Comparison of ENCODE assay signal across 17 cellular contexts in the genomic region with DNA sequence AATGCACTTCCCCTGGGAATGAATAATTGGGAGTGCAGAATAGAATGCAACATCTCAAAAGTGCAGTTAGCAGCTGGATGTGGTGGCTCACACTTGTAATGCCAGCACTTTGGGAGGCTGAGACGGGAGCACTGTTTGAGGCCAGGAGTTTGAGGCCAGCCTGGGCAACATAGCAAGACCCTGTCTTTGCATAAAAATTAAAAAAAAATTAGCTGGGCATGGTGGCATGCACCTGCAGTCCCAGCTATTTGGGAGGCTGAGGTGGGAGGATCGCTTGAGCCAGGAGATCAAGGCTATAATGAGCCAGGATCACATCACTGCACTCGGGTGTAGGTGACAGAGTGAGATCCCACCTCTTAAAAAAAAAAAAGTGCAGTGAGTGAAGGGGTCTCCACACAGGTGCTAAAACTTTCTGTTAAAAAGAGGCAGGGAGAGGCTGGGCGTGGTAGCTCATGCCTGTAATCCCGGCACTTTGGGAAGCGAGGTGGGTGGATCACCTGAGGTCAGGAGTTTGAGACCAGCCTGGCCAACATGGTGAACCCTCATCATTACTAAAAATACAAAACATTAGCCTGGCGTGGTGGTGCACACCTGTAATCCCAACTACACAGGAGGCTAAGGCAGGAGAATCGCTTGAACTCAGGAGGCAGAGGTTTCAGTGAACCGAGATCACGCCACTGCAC.
"Had no signal": no experiment of that assay in that cellular context is flagged by ENCODE, and none has a peak within 500 bp of the region (broad histone marks: within the 10 kb centered on the region; RNA-seq: fewer than 3 reads in every experiment).

No MANE protein-coding gene starts in this region.

- H3K9me3 Mint-ChIP-seq: activated CD4-positive, alpha-beta memory T cell treated with anti-CD3 and anti-CD28 coated beads for 36 hours; activated naive CD8-positive, alpha-beta T cell treated with anti-CD3 and anti-CD28 coated beads for 36 hours; activated T-cell treated with anti-CD3 and anti-CD28 coated beads, Interleukin-2, amount 50 U/mL, for 72 hours; natural killer cell treated with Interleukin-12 subunit alpha and Interleukin-12 subunit beta and Interleukin-15 and Interleukin-18, amount 100 ng/mL, for 72 hours; stimulated activated naive CD8-positive, alpha-beta T cell treated with anti-CD3 and anti-CD28 coated beads, Interleukin-15, amount 100 ng/mL, for 72 hours; T-cell had no signal

- H3K27me3 ChIP-seq: breast epithelium, gastroesophageal sphincter had no signal

- H3K4me2 ChIP-seq: SK-N-SH had no signal

- H3K4me3 Mint-ChIP-seq: activated CD4-positive, alpha-beta memory T cell treated with anti-CD3 and anti-CD28 coated beads for 36 hours; activated naive CD8-positive, alpha-beta T cell treated with anti-CD3 and anti-CD28 coated beads for 36 hours; activated T-cell treated with anti-CD3 and anti-CD28 coated beads, Interleukin-2, amount 50 U/mL, for 72 hours; natural killer cell treated with Interleukin-12 subunit alpha and Interleukin-12 subunit beta and Interleukin-15 and Interleukin-18, amount 100 ng/mL, for 72 hours; stimulated activated naive CD8-positive, alpha-beta T cell treated with anti-CD3 and anti-CD28 coated beads, Interleukin-15, amount 100 ng/mL, for 72 hours; T-cell had no signal

- H3K9me2 ChIP-seq: SK-N-SH had no signal

- H3K36me3 ChIP-seq: breast epithelium, gastroesophageal sphincter, prostate gland, thoracic aorta had no signal

- ATAC-seq: activated T-cell treated with anti-CD3 and anti-CD28 coated beads, Interleukin-2, amount 50 U/mL, for 72 hours; gastroesophageal sphincter; natural killer cell treated with Interleukin-12 subunit alpha and Interleukin-12 subunit beta and Interleukin-15 and Interleukin-18, amount 100 ng/mL, for 72 hours; right cardiac atrium; stimulated activated naive CD8-positive, alpha-beta T cell treated with anti-CD3 and anti-CD28 coated beads, Interleukin-15, amount 100 ng/mL, for 72 hours; T-cell had no signal

- H3K27ac Mint-ChIP-seq: activated CD4-positive, alpha-beta memory T cell treated with anti-CD3 and anti-CD28 coated beads for 36 hours; activated naive CD8-positive, alpha-beta T cell treated with anti-CD3 and anti-CD28 coated beads for 36 hours; activated T-cell treated with anti-CD3 and anti-CD28 coated beads, Interleukin-2, amount 50 U/mL, for 72 hours; natural killer cell treated with Interleukin-12 subunit alpha and Interleukin-12 subunit beta and Interleukin-15 and Interleukin-18, amount 100 ng/mL, for 72 hours; T-cell had no signal

- H3K4me1 ChIP-seq: breast epithelium, gastroesophageal sphincter had no signal

- H3K27ac ChIP-seq: breast epithelium, gastroesophageal sphincter, prostate gland, thoracic aorta, VCaP had no signal

- H3K36me3 Mint-ChIP-seq: activated CD4-positive, alpha-beta memory T cell treated with anti-CD3 and anti-CD28 coated beads for 36 hours; activated naive CD8-positive, alpha-beta T cell treated with anti-CD3 and anti-CD28 coated beads for 36 hours; natural killer cell treated with Interleukin-12 subunit alpha and Interleukin-12 subunit beta and Interleukin-15 and Interleukin-18, amount 100 ng/mL, for 72 hours; T-cell had no signal

- DNase-seq: activated CD4-positive, alpha-beta T cell treated with anti-CD3 and anti-CD28 coated beads for 1 hour; activated CD8-positive, alpha-beta memory T cell treated with anti-CD3 and anti-CD28 coated beads, Interleukin-2, amount 50 U/mL, for 4 hours; activated naive CD8-positive, alpha-beta T cell treated with anti-CD3 and anti-CD28 coated beads for 36 hours; activated T-cell treated with anti-CD3 and anti-CD28 coated beads, Interleukin-2, amount 50 U/mL, for 72 hours; anterior cingulate cortex; erythroblast; stimulated activated naive CD8-positive, alpha-beta T cell treated with anti-CD3 and anti-CD28 coated beads, Interleukin-15, amount 100 ng/mL, for 72 hours; T-cell had no signal

- H3K4me3 ChIP-seq: breast epithelium, gastroesophageal sphincter, prostate gland, thoracic aorta had no signal

- H3K27me3 Mint-ChIP-seq: activated CD4-positive, alpha-beta memory T cell treated with anti-CD3 and anti-CD28 coated beads for 36 hours; activated naive CD8-positive, alpha-beta T cell treated with anti-CD3 and anti-CD28 coated beads for 36 hours; stimulated activated naive CD8-positive, alpha-beta T cell treated with anti-CD3 and anti-CD28 coated beads, Interleukin-15, amount 100 ng/mL, for 72 hours; T-cell had no signal

- H3K9me3 ChIP-seq: breast epithelium, gastroesophageal sphincter, prostate gland, SK-N-SH, thoracic aorta had no signal
